ENCODE assay signal across 20 cellular contexts in the genomic region with DNA sequence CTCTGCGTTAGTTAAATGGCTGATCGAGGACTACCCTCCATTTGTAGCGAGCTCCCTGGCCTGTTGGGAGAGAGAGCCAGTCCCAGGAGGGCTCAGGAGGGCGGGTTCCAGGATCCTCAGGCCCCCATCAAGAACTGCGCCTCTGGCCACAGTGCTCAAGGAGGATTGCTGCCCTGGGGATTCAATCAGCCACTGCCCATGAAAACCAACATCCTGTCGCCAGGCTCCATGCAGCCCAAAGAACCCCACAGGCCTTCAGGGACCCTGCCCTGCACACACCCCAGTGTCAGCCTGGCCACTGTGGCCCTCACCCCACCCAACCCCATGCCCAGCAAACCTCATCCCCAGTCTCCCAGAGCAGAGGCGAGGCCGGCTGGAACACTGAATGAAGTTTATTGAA. TPM values are rescaled to one million over a fixed set of nuclear protein-coding genes. Genes with fewer than 3 reads are reported as not detected.
A peak's percentile ranks its signal among the peaks of the same experiment; 100 is the strongest.
DNase-seq lines count a peak whose midpoint lies in the region; ATAC-seq and TF ChIP-seq lines count a peak whose summit lies in the region.
"Had no signal": no experiment of that assay in that cellular context is flagged by ENCODE, and none has a peak within 500 bp of the region (broad histone marks: within the 10 kb centered on the region; RNA-seq: fewer than 3 reads in every experiment).

No MANE protein-coding gene starts in this region.

- no peaks in the 10 kb centered on the region for H3F3A ChIP-seq in neural progenitor cell (ENCODE audit: low read depth)

- no peak for TF ChIP-seq POLR2A in testis (IDR thresholded peaks at IDR 0.05)

- no peak overlapping the region for H3K4me3 Mint-ChIP-seq in neural progenitor cell
- H3K4me3 Mint-ChIP-seq in osteocyte (ENCODE audit: unreplicated experiment): no peak overlapping the region
- H3K4me3 Mint-ChIP-seq: CD4-positive, alpha-beta T cell; CD8-positive, alpha-beta T cell had no signal

- H3K4me2 ChIP-seq in BLaER1 (peak overlapping the region; percentile 24; the same call in 1 of the 2 replicates), neural progenitor cell (no peak overlapping the region)

- H4K20me1 ChIP-seq in BLaER1: peaks cover 18% of the 10 kb centered on the region; the same call in 1 of the 2 replicates
- no peaks in the 10 kb centered on the region for H4K20me1 ChIP-seq in neural progenitor cell (ENCODE audit: low read depth)

- H3K4me1 ChIP-seq in right atrium auricular region: no peaks in the 10 kb centered on the region
- peaks cover 21% of the 10 kb centered on the region for H3K4me1 ChIP-seq in BLaER1
- no peaks in the 10 kb centered on the region for H3K4me1 ChIP-seq in neural progenitor cell
- no peaks in the 10 kb centered on the region for H3K4me1 ChIP-seq in testis
- H3K4me1 ChIP-seq: BE2C, Caco-2 had no signal

- WGBS in testis, 2 donors: 95% methylated on average over 8 of the region's 8 CpGs; no CpG with 5 or more reads in 1 of the 2 donors

- no peaks in the 10 kb centered on the region for H3K27me3 ChIP-seq in right atrium auricular region
- H3K27me3 ChIP-seq in BLaER1: peaks cover 10% of the 10 kb centered on the region; the same call in 1 of the 2 replicates
- H3K27me3 ChIP-seq in neural progenitor cell: peaks cover 14% of the 10 kb centered on the region
- no peaks in the 10 kb centered on the region for H3K27me3 ChIP-seq in testis
- H3K27me3 ChIP-seq: BE2C had no signal

- H3K36me3 ChIP-seq in right atrium auricular region (no peaks in the 10 kb centered on the region), BLaER1 (no peaks in the 10 kb centered on the region), neural progenitor cell (no peaks in the 10 kb centered on the region), testis (ENCODE audit: low read depth, missing control alignments) (no peaks in the 10 kb centered on the region)
- H3K36me3 ChIP-seq: BE2C; BLaER1 treated with 17β-estradiol and CSF1 and Interleukin-3, amounts not matched to agents 10 nM and 100 nM had no signal

- TF ChIP-seq CTCF in right atrium auricular region (IDR thresholded peaks at IDR 0.05): no peak
- TF ChIP-seq CTCF in neural progenitor cell (IDR thresholded peaks at IDR 0.05): no peak
- no peak for TF ChIP-seq CTCF in osteocyte (IDR thresholded peaks at IDR 0.05)
- no peak for TF ChIP-seq CTCF in testis (IDR thresholded peaks at IDR 0.05)

- H3K27ac ChIP-seq in right atrium auricular region (no peak overlapping the region), BLaER1 (no peak overlapping the region), neural progenitor cell (no peak overlapping the region), testis (no peak overlapping the region)
- H3K27ac ChIP-seq: 22Rv1; BLaER1 treated with 17β-estradiol and CSF1 and Interleukin-3, amounts not matched to agents 10 nM and 100 nM; C4-2B had no signal

- H3K36me3 Mint-ChIP-seq in neural progenitor cell: no peaks in the 10 kb centered on the region
- no peaks in the 10 kb centered on the region for H3K36me3 Mint-ChIP-seq in osteocyte (ENCODE audit: unreplicated experiment)
- H3K36me3 Mint-ChIP-seq: CD8-positive, alpha-beta T cell had no signal

- no peak overlapping the region for H3K9ac ChIP-seq in BLaER1
- H3K9ac ChIP-seq in neural progenitor cell: no peak overlapping the region
- H3K9ac ChIP-seq: BLaER1 treated with 17β-estradiol and CSF1 and Interleukin-3, amounts not matched to agents 10 nM and 100 nM had no signal

- H3K27me3 Mint-ChIP-seq in neural progenitor cell (ENCODE audit: insufficient read depth, low read depth) (peaks cover 11% of the 10 kb centered on the region), osteocyte (ENCODE audit: unreplicated experiment) (no peaks in the 10 kb centered on the region)

- H2AFZ ChIP-seq in neural progenitor cell (replicated peaks): no peak overlapping the region

- H3K9me3 Mint-ChIP-seq in neural progenitor cell: peaks cover 9% of the 10 kb centered on the region
- no peaks in the 10 kb centered on the region for H3K9me3 Mint-ChIP-seq in osteocyte (ENCODE audit: unreplicated experiment)
- H3K9me3 Mint-ChIP-seq: CD4-positive, alpha-beta T cell; CD8-positive, alpha-beta T cell had no signal

- intact Hi-C loops in left ventricle myocardium superior (cut with micrococcal nuclease): no loop called here
- intact Hi-C loops in testis (cut with DNase I; ENCODE audit: low total_unique reads): no loop called here

- no peaks in the 10 kb centered on the region for H3K79me2 ChIP-seq in neural progenitor cell (ENCODE audit: low read depth)

- H3K27ac Mint-ChIP-seq in neural progenitor cell: peak overlapping the region; percentile 46
- H3K27ac Mint-ChIP-seq in osteocyte (ENCODE audit: unreplicated experiment): no peak overlapping the region
- H3K27ac Mint-ChIP-seq: CD4-positive, alpha-beta T cell; CD8-positive, alpha-beta T cell had no signal

- no peak for ATAC-seq in left ventricle myocardium superior
- ATAC-seq: CD8-positive, alpha-beta T cell had no signal

- no peak overlapping the region for H3K4me3 ChIP-seq in right atrium auricular region
- no peak overlapping the region for H3K4me3 ChIP-seq in BLaER1
- no peak overlapping the region for H3K4me3 ChIP-seq in neural progenitor cell
- H3K4me3 ChIP-seq in testis: no peak overlapping the region
- H3K4me3 ChIP-seq: BLaER1 treated with 17β-estradiol and CSF1 and Interleukin-3, amounts not matched to agents 10 nM and 100 nM had no signal

- no peaks in the 10 kb centered on the region for H3K9me3 ChIP-seq in right atrium auricular region
- no peaks in the 10 kb centered on the region for H3K9me3 ChIP-seq in BLaER1
- no peaks in the 10 kb centered on the region for H3K9me3 ChIP-seq in neural progenitor cell (ENCODE audit: low read depth)
- no peaks in the 10 kb centered on the region for H3K9me3 ChIP-seq in testis
- H3K9me3 ChIP-seq: BE2C; BLaER1 treated with 17β-estradiol and CSF1 and Interleukin-3, amounts not matched to agents 10 nM and 100 nM; Caco-2 had no signal

- H3K4me1 Mint-ChIP-seq in neural progenitor cell (peaks cover 3% of the 10 kb centered on the region), osteocyte (ENCODE audit: unreplicated experiment) (no peaks in the 10 kb centered on the region)

- DNase-seq in right atrium auricular region (ENCODE audit: low spot score) (peak; percentile 11), left ventricle myocardium superior (no peak), neural progenitor cell (ENCODE audit: low spot score) (no peak), osteocyte (ENCODE audit: extremely low spot score, unreplicated experiment) (peak; percentile 76), testis (no peak), A172 (ENCODE audit: low spot score) (no peak)
- DNase-seq: ACHN; BE2C; Caco-2; Calu3; CD4-positive, alpha-beta T cell; CD8-positive, alpha-beta T cell; DMS79 treated with DMSO at 0.1 percent for 48 hours; GF-D8 had no signal

RNA-seq across cellular contexts. Expression of a gene that starts 4.3 kb away (rescaled TPM):
- total RNA-seq in right atrium auricular region (not detected), left ventricle myocardium superior (not detected), neural progenitor cell (ENCODE audit: low replicate concordance) (0.22 TPM in 1 of 2 replicates, not detected in the other), osteocyte (not detected in 2 replicates), testis (1 to 10 TPM in 1 of 2 donors, under 1 TPM in 1; 0.79 to 1.2 TPM)
- 0.84 TPM for polyA plus RNA-seq in testis (ENCODE audit: insufficient read depth, low read depth, low replicate concordance)
- total RNA-seq in A172 (2014; rRNA removed; shearing (Covaris generic)): not detected in 2 replicates
- total RNA-seq: A673; Caco-2; Calu3; CD4-positive, alpha-beta T cell; CD8-positive, alpha-beta T cell had no signal
- polyA plus RNA-seq: AG04450 had no signal

RNA-seq across cellular contexts. Expression of a gene that starts 16.6 kb away (rescaled TPM):
- total RNA-seq in right atrium auricular region: 1 to 10 TPM; 5.9 to 7.2 TPM
- 6.1 TPM for total RNA-seq in left ventricle myocardium superior
- 7.5 and 8.2 TPM in 2 replicates for total RNA-seq in neural progenitor cell (ENCODE audit: low replicate concordance)
- total RNA-seq in osteocyte: 14.0 and 14.6 TPM in 2 replicates
- 10 to 100 TPM; 58.4 to 65.0 TPM for total RNA-seq in testis
- polyA plus RNA-seq in testis (ENCODE audit: insufficient read depth, low read depth, low replicate concordance): 28.7 TPM
- 7.0 and 7.3 TPM in 2 replicates for total RNA-seq in A172 (2014; rRNA removed; shearing (Covaris generic))

Comparison
In these comparisons a context has a peak if more than half of its experiments do, and no peak if none do; other contexts are left out.
1. DNase-seq: peak in right atrium auricular region (single experiment) and osteocyte (single experiment); none in left ventricle myocardium superior (single experiment), neural progenitor cell (single experiment), testis (single experiment) and A172 (single experiment).